Comparison of ENCODE assay signal across 19 cellular contexts in the genomic region with DNA sequence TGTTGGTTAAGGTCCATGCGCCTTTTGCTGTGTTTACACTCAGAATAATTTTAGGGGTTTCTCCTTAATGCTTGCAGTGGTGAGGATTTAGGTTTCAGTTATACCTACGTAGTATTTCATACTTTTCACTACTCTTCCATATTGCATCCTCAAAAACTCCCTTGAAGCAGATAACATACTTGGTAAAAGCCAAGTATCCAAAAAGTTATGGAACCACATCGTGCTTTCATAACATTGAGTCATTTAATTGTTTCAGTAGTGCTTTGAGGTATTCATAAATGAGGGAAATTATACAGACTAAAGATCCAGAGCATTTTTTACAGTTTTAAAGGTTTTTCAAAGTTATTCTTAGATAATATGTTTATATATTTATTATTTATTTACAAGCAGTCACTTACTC. TPM values are rescaled to one million over a fixed set of nuclear protein-coding genes. Genes with fewer than 3 reads are reported as not detected.
A peak's percentile ranks its signal among the peaks of the same experiment; 100 is the strongest.
DNase-seq lines count a peak whose midpoint lies in the region; ATAC-seq and TF ChIP-seq lines count a peak whose summit lies in the region.
"Had no signal": no experiment of that assay in that cellular context is flagged by ENCODE, and none has a peak within 500 bp of the region (broad histone marks: within the 10 kb centered on the region; RNA-seq: fewer than 3 reads in every experiment).

No MANE protein-coding gene starts in this region.

- no peaks in the 10 kb centered on the region for H3K9me3 Mint-ChIP-seq in CD4-positive, CD25-positive, alpha-beta regulatory T cell
- H3K9me3 Mint-ChIP-seq: activated naive CD4-positive, alpha-beta T cell treated with anti-CD3 and anti-CD28 coated beads, Interleukin-2, amount 10 ng/mL, durations not matched to agents 7 days and 5 days; IgD-negative memory B cell; mesothelial cell of epicardium; naive thymus-derived CD8-positive, alpha-beta T cell had no signal

- no peaks in the 10 kb centered on the region for H3K36me3 ChIP-seq in CD4-positive, CD25-positive, alpha-beta regulatory T cell (ENCODE audit: control insufficient read depth, insufficient read depth, low read length)
- H3K36me3 ChIP-seq in GM23248 (ENCODE audit: low read depth) (no peaks in the 10 kb centered on the region), neural cell (ENCODE audit: insufficient read depth, low read length) (no peaks in the 10 kb centered on the region), stomach (no peaks in the 10 kb centered on the region)
- H3K36me3 ChIP-seq: MG63, suprapubic skin, vagina had no signal

- H3K79me2 ChIP-seq in GM23248 (ENCODE audit: insufficient read depth) (0 out of 2 replicates have a peak, but pooled peaks cover 7% of the 10 kb centered on the region), neural cell (replicated peaks; ENCODE audit: insufficient read depth, low read length) (no peaks in the 10 kb centered on the region)
- H3K79me2 ChIP-seq: parathyroid adenoma had no signal

- H4K20me1 ChIP-seq in GM23248 (ENCODE audit: insufficient read depth) (no peaks in the 10 kb centered on the region), neural cell (ENCODE audit: insufficient read depth) (no peaks in the 10 kb centered on the region)

- H3K4me1 ChIP-seq in CD4-positive, CD25-positive, alpha-beta regulatory T cell (ENCODE audit: control insufficient read depth, insufficient read depth, low read length, poor library complexity, severe bottlenecking), result peaks cover 55% of the 10 kb centered on the region
- H3K4me1 ChIP-seq in GM23248 (ENCODE audit: insufficient read depth) (peaks cover 62% of the 10 kb centered on the region), stomach (peaks cover 25 to 73% (median 49%) of the 10 kb centered on the region in 4 donors)

- H3K27me3 Mint-ChIP-seq in CD4-positive, CD25-positive, alpha-beta regulatory T cell, result peaks cover 11% of the 10 kb centered on the region
- no peaks in the 10 kb centered on the region for H3K27me3 Mint-ChIP-seq in T-helper 17 cell
- H3K27me3 Mint-ChIP-seq: activated naive CD4-positive, alpha-beta T cell treated with anti-CD3 and anti-CD28 coated beads, Interleukin-2, amount 10 ng/mL, durations not matched to agents 7 days and 5 days had no signal

- H3K27ac Mint-ChIP-seq in CD4-positive, CD25-positive, alpha-beta regulatory T cell, result peak overlapping the region in 2 of 3 donors; percentile 14 to 98
- peak overlapping the region; percentile 99 for H3K27ac Mint-ChIP-seq in T-helper 17 cell
- H3K27ac Mint-ChIP-seq: IgD-negative memory B cell had no signal

- TF ChIP-seq EP300 in neural cell (conservative IDR thresholded peaks at IDR 0.05; ENCODE audit: poor library complexity, severe bottlenecking) (no peak), stomach (IDR thresholded peaks at IDR 0.05) (no peak)

- H3K36me3 Mint-ChIP-seq in CD4-positive, CD25-positive, alpha-beta regulatory T cell, result no peaks in the 10 kb centered on the region
- peaks cover 4% of the 10 kb centered on the region for H3K36me3 Mint-ChIP-seq in T-helper 17 cell (ENCODE audit: low read depth)
- H3K36me3 Mint-ChIP-seq: mesothelial cell of epicardium; naive thymus-derived CD8-positive, alpha-beta T cell had no signal

- no peak overlapping the region for H3K27ac ChIP-seq in CD4-positive, CD25-positive, alpha-beta regulatory T cell (ENCODE audit: insufficient read depth, low read length, poor library complexity, severe bottlenecking)
- peak overlapping the region; percentile 91 for H3K27ac ChIP-seq in GM23248
- no peak overlapping the region for H3K27ac ChIP-seq in neural cell (ENCODE audit: low read length)
- H3K27ac ChIP-seq in stomach, result no peak overlapping the region
- H3K27ac ChIP-seq: parathyroid adenoma, suprapubic skin had no signal

- no peak for TF ChIP-seq POLR2A in stomach (IDR thresholded peaks at IDR 0.05)

- no peak for ATAC-seq in CD4-positive, CD25-positive, alpha-beta regulatory T cell (ENCODE audit: low read depth in 2 of 2)
- no peak for ATAC-seq in T-helper 17 cell
- ATAC-seq: naive thymus-derived CD8-positive, alpha-beta T cell had no signal

- DNase-seq in CD4-positive, CD25-positive, alpha-beta regulatory T cell, result no peak
- DNase-seq in GM23248 (peak; percentile 42), T-helper 17 cell (no peak), head of caudate nucleus (no peak), NCI-H526 (lab: John Stamatoyannopoulos, UW) (no peak), stomach (no peak)
- DNase-seq: activated CD4-positive, alpha-beta T cell treated with anti-CD3 and anti-CD28 coated beads for 48 hours; activated naive CD4-positive, alpha-beta T cell treated with anti-CD3 and anti-CD28 coated beads, Interleukin-2, amount 10 ng/mL, durations not matched to agents 7 days and 5 days; MG63; NCI-H1417 treated with DMSO at 0.1 percent for 48 hours; NCI-H2107; NK-92 treated with Interleukin-12 subunit alpha and Interleukin-12 subunit beta, amount 100 ng/mL, for 24 hours had no signal

- H3K4me3 Mint-ChIP-seq in CD4-positive, CD25-positive, alpha-beta regulatory T cell, result no peak overlapping the region
- H3K4me3 Mint-ChIP-seq in T-helper 17 cell, result no peak overlapping the region
- H3K4me3 Mint-ChIP-seq: mesothelial cell of epicardium had no signal

- no peak for TF ChIP-seq RAD21 in neural cell (conservative IDR thresholded peaks at IDR 0.05)

- peak overlapping the region; percentile 97 for H3K4me2 ChIP-seq in GM23248 (ENCODE audit: unreplicated experiment)
- no peak overlapping the region for H3K4me2 ChIP-seq in neural cell (ENCODE audit: low read length)

- WGBS in GM23248 (ENCODE audit: low coverage in 1 of 2, low lambda C conversion rate in 2 of 2, missing lambda C conversion rate in 2 of 2), 2 experiments, result 73 to 76% methylated on average over 3 of the region's 3 CpGs
- 88 to 93% (median 89%) methylated on average over 3 of the region's 3 CpGs for WGBS in stomach, 5 donors

- H3K4me3 ChIP-seq in CD4-positive, CD25-positive, alpha-beta regulatory T cell (ENCODE audit: low read depth, low read length), result peak overlapping the region; percentile 86
- H3K4me3 ChIP-seq in GM23248 (no peak overlapping the region), neural cell (ENCODE audit: low read length) (peak overlapping the region; percentile 82), stomach (no peak overlapping the region)
- H3K4me3 ChIP-seq: MG63, suprapubic skin, vagina had no signal

- no peaks in the 10 kb centered on the region for H3K9me3 ChIP-seq in CD4-positive, CD25-positive, alpha-beta regulatory T cell (ENCODE audit: control insufficient read depth in 2 of 2, low read length in 2 of 2)
- H3K9me3 ChIP-seq in GM23248 (ENCODE audit: low read depth) (no peaks in the 10 kb centered on the region), T-helper 17 cell (ENCODE audit: control insufficient read depth, low read length, poor library complexity, severe bottlenecking) (no peaks in the 10 kb centered on the region), neural cell (ENCODE audit: low read length) (no peaks in the 10 kb centered on the region), stomach (no peaks in the 10 kb centered on the region)
- H3K9me3 ChIP-seq: MG63, suprapubic skin, vagina had no signal

- in situ Hi-C loops in GM23248 (cut with MboI), result loop anchor here (5.0 to 10.0 kb wide), 3 partner anchors 250 to 430 kb away; no protein-coding TSS in a partner anchor

- TF ChIP-seq CTCF in neural cell (IDR thresholded peaks at IDR 0.05; ENCODE audit: poor library complexity, severe bottlenecking) (no peak), stomach (IDR thresholded peaks at IDR 0.05) (no peak)

- intact Hi-C loops in head of caudate nucleus (cut with DNase I) (loop anchor here (10.0 kb wide), 1 partner anchor 340 kb away; no protein-coding TSS in a partner anchor), stomach (cut with DNase I; ENCODE audit: low total_unique reads) (no loop called here)

- H3F3A ChIP-seq in GM23248 (ENCODE audit: insufficient read depth), result peaks cover 61% of the 10 kb centered on the region
- peaks cover 3% of the 10 kb centered on the region for H3F3A ChIP-seq in neural cell (ENCODE audit: insufficient read depth, low read length, poor library complexity, severe bottlenecking)

- no peaks in the 10 kb centered on the region for H3K9me2 ChIP-seq in GM23248 (ENCODE audit: insufficient read depth)
- H3K9me2 ChIP-seq in neural cell (ENCODE audit: insufficient read depth, low read length), result no peaks in the 10 kb centered on the region

- no peaks in the 10 kb centered on the region for H3K27me3 ChIP-seq in CD4-positive, CD25-positive, alpha-beta regulatory T cell (ENCODE audit: control insufficient read depth, insufficient read depth, low read length)
- H3K27me3 ChIP-seq in GM23248 (replicated peaks; ENCODE audit: insufficient read depth), result no peaks in the 10 kb centered on the region
- H3K27me3 ChIP-seq in neural cell (ENCODE audit: insufficient read depth, low read depth, low read length), result no peaks in the 10 kb centered on the region
- H3K27me3 ChIP-seq in stomach, result no peaks in the 10 kb centered on the region
- H3K27me3 ChIP-seq: MG63, suprapubic skin, vagina had no signal

- peaks cover 40 to 59% (median 47%) of the 10 kb centered on the region in 4 donors for H3K4me1 Mint-ChIP-seq in CD4-positive, CD25-positive, alpha-beta regulatory T cell
- H3K4me1 Mint-ChIP-seq in T-helper 17 cell, result peaks cover 44% of the 10 kb centered on the region

- peak overlapping the region; percentile 97 for H3K9ac ChIP-seq in GM23248
- no peak overlapping the region for H3K9ac ChIP-seq in neural cell (ENCODE audit: low read length)
- H3K9ac ChIP-seq: parathyroid adenoma had no signal

- H2AFZ ChIP-seq in GM23248 (no peak overlapping the region), neural cell (ENCODE audit: low read depth, low read length) (no peak overlapping the region)
- H2AFZ ChIP-seq: parathyroid adenoma had no signal

TF ChIP-seq in neural cell, 6 proteins besides CTCF, POLR2A, EP300 and RAD21 (continues in another document):
- TF ChIP-seq TAF1 (IDR thresholded peaks at IDR 0.05; ENCODE audit: low read depth) (no peak), POLR2AphosphoS5 (IDR thresholded peaks at IDR 0.05) (no peak), SMC3 (conservative IDR thresholded peaks at IDR 0.05; ENCODE audit: poor library complexity) (no peak)

RNA-seq across cellular contexts. Expression of gene ATXN1, which starts 4.0 kb away (rescaled TPM):
- 191 TPM for total RNA-seq in CD4-positive, CD25-positive, alpha-beta regulatory T cell
- polyA plus RNA-seq in CD4-positive, CD25-positive, alpha-beta regulatory T cell, result 10 to 100 TPM; 15.8 to 22.9 (median 18.9) TPM
- 20.1 and 42.2 TPM in 2 replicates for total RNA-seq in GM23248 (2014; rRNA removed; shearing (Covaris generic))
- polyA plus RNA-seq in GM23248 (2016; fragmentation: Nextera tagmentation; extraction: Ambion mirVana), result 14.2 and 15.7 TPM in 2 replicates
- 100 to 1,000 TPM; 121 to 135 TPM for total RNA-seq in T-helper 17 cell
- polyA plus RNA-seq in neural cell, result 23.6 and 28.2 TPM in 2 replicates
- polyA minus RNA-seq in neural cell, result 103 and 128 TPM in 2 replicates
- total RNA-seq in stomach, result 100 to 1,000 TPM in 1 of 5 donors, 10 to 100 TPM in 4; 32.4 to 106 (median 64.6) TPM
- 1 to 10 TPM; 5.2 to 8.7 (median 7.6) TPM for polyA plus RNA-seq in stomach

Comparison
In these comparisons a context has a peak if more than half of its experiments do, and no peak if none do; other contexts are left out.
1. H3K4me3 ChIP-seq: peak in CD4-positive, CD25-positive, alpha-beta regulatory T cell (single experiment) and neural cell (single experiment); none in GM23248 (single experiment) and stomach (0 of 4).